14 cellular contexts compared by ENCODE assay signal in the genomic region with DNA sequence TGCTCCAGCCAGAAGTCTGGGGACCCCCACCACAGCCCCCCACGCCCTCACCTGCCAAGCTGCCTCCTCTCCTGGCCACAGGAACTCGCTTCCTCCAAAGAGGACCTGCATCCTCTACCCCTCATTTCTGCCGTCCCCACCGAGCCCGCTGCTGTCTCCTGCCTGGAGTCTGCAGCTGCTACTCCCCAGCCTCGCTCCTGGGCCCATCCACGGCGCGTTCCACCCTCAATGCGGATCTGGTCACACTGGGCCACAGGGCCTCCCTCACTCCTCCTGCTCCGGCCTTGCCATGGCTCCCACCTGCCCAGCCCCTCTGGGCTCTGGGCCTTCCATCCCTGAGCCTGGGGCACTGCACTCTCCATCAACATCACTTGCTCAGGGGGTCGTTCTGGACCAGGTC.
"Had no signal": no experiment of that assay in that cellular context is flagged by ENCODE, and none has a peak within 500 bp of the region (broad histone marks: within the 10 kb centered on the region; RNA-seq: fewer than 3 reads in every experiment).

No MANE protein-coding gene starts in this region.

- H3K4me3 Mint-ChIP-seq: activated naive CD8-positive, alpha-beta T cell treated with anti-CD3 and anti-CD28 coated beads, Interleukin-2, amount 10 ng/mL, durations not matched to agents 7 days and 5 days; stimulated activated naive CD8-positive, alpha-beta T cell treated with anti-CD3 and anti-CD28 coated beads, Interleukin-15, amount 100 ng/mL, for 72 hours had no signal

- H3K27me3 ChIP-seq: right atrium auricular region, testis, upper lobe of right lung had no signal

- H3K27ac Mint-ChIP-seq: activated naive CD8-positive, alpha-beta T cell treated with anti-CD3 and anti-CD28 coated beads, Interleukin-2, amount 10 ng/mL, durations not matched to agents 7 days and 5 days had no signal

- H3K9me3 ChIP-seq: lower lobe of right lung, right atrium auricular region, testis, upper lobe of right lung had no signal

- H3K27ac ChIP-seq: lower lobe of right lung, right atrium auricular region, testis, upper lobe of right lung had no signal

- H3K36me3 ChIP-seq: lower lobe of right lung, right atrium auricular region, upper lobe of right lung had no signal

- H3K4me3 ChIP-seq: lower lobe of right lung, right atrium auricular region, testis, upper lobe of right lung had no signal

- H3K27me3 Mint-ChIP-seq: activated naive CD8-positive, alpha-beta T cell treated with anti-CD3 and anti-CD28 coated beads, Interleukin-2, amount 10 ng/mL, durations not matched to agents 7 days and 5 days; stimulated activated naive CD8-positive, alpha-beta T cell treated with anti-CD3 and anti-CD28 coated beads, Interleukin-15, amount 100 ng/mL, for 72 hours had no signal

- ATAC-seq: lower lobe of right lung; stimulated activated naive CD8-positive, alpha-beta T cell treated with anti-CD3 and anti-CD28 coated beads, Interleukin-15, amount 100 ng/mL, for 72 hours; upper lobe of right lung had no signal

- DNase-seq: activated CD4-positive, alpha-beta T cell treated with anti-CD3 and anti-CD28 coated beads for 1 hour; activated CD4-positive, alpha-beta T cell treated with anti-CD3 and anti-CD28 coated beads, Interleukin-2, amount 50 U/mL, for 4 hours; activated naive CD8-positive, alpha-beta T cell treated with anti-CD3 and anti-CD28 coated beads, Interleukin-2, amount 10 ng/mL, durations not matched to agents 7 days and 5 days; activated T-cell treated with anti-CD3 and anti-CD28 coated beads, Interleukin-2, amount 50 U/mL, for 1 hour; head of caudate nucleus; lower lobe of right lung; small intestine; stimulated activated CD4-positive, alpha-beta T cell treated with anti-CD3 and anti-CD28 coated beads, Interleukin-4, amount 100 ng/mL, for 4 hours; stimulated activated CD8-positive, alpha-beta memory T cell treated with anti-CD3 and anti-CD28 coated beads, Interleukin-4, amount 100 ng/mL, for 48 hours; stimulated activated naive CD8-positive, alpha-beta T cell treated with anti-CD3 and anti-CD28 coated beads, Interleukin-15, amount 100 ng/mL, for 72 hours; T-helper 9 cell; testis; upper lobe of right lung had no signal

- H3K9me3 Mint-ChIP-seq: activated naive CD8-positive, alpha-beta T cell treated with anti-CD3 and anti-CD28 coated beads, Interleukin-2, amount 10 ng/mL, durations not matched to agents 7 days and 5 days; stimulated activated naive CD8-positive, alpha-beta T cell treated with anti-CD3 and anti-CD28 coated beads, Interleukin-15, amount 100 ng/mL, for 72 hours had no signal
